ENCODE assay signal across 26 cellular contexts in genomic region chr3:19734453-19734852, GRCh38.
"Had no signal": no experiment of that assay in that cellular context is flagged by ENCODE, and none has a peak within 500 bp of the region (broad histone marks: within the 10 kb centered on the region; RNA-seq: fewer than 3 reads in every experiment).

No MANE protein-coding gene starts in this region.

- FAIRE-seq: bronchial epithelial cell, K562 had no signal

- H3K9me3 ChIP-seq: SJCRH30, SK-N-SH had no signal

- H3K4me1 ChIP-seq: SJCRH30 had no signal

- H3K4me2 ChIP-seq: SK-N-SH had no signal

- H3K4me3 ChIP-seq: K562, SJCRH30 had no signal

- H3K27ac ChIP-seq: SJCRH30 had no signal

- DNase-seq: activated CD4-positive, alpha-beta T cell treated with anti-CD3 and anti-CD28 coated beads for 36 hours; activated CD4-positive, alpha-beta T cell treated with anti-CD3 and anti-CD28 coated beads, Interleukin-2, amount 10 ng/mL, durations not matched to agents 7 days and 5 days; activated CD4-positive, alpha-beta T cell treated with anti-CD3 and anti-CD28 coated beads, Interleukin-2, amount 50 U/mL, for 48 hours; activated CD8-positive, alpha-beta memory T cell treated with anti-CD3 and anti-CD28 coated beads, Interleukin-2, amount 50 U/mL, for 4 hours; activated gamma-delta T cell treated with Interleukin-2 at 50 U/mL for 16 hours; activated naive CD4-positive, alpha-beta T cell treated with anti-CD3 and anti-CD28 coated beads for 36 hours; activated naive CD8-positive, alpha-beta T cell treated with anti-CD3 and anti-CD28 coated beads, Interleukin-2, amount 50 U/mL, for 24 hours; activated T-cell treated with anti-CD3 and anti-CD28 coated beads for 4 hours; activated T-cell treated with anti-CD3 and anti-CD28 coated beads, Interleukin-2, amount 50 U/mL, for 4 hours; anterior cingulate cortex; caudate nucleus; NCI-H1105; NCI-H1417 treated with DMSO at 0.1 percent for 48 hours; NCI-H1694; NCI-H1930; NCI-H226; NCI-H524; NK-92 treated with Interleukin-12 subunit alpha and Interleukin-12 subunit beta, amount 100 ng/mL, for 24 hours; SHP77; SJCRH30; SK-N-SH had no signal

- H3K9ac ChIP-seq: SK-N-SH had no signal

- H3K36me3 ChIP-seq: SJCRH30 had no signal

- H3K27me3 ChIP-seq: SJCRH30 had no signal

- ATAC-seq: activated CD4-positive, alpha-beta T cell treated with anti-CD3 and anti-CD28 coated beads for 36 hours; activated CD4-positive, CD25-positive, alpha-beta regulatory T cell treated with anti-CD3 and anti-CD28 coated beads, Interleukin-2, amount 50 U/mL, for 24 hours; activated naive CD4-positive, alpha-beta T cell treated with anti-CD3 and anti-CD28 coated beads, Interleukin-2, amount 50 U/mL, for 72 hours; activated naive CD8-positive, alpha-beta T cell treated with anti-CD3 and anti-CD28 coated beads, Interleukin-2, amount 50 U/mL, for 24 hours; activated T-cell treated with anti-CD3 and anti-CD28 coated beads, Interleukin-2, amount 50 U/mL, for 4 hours; K562; WTC11 had no signal
